ENCODE assay signal across 20 cellular contexts in genomic region chr22:19152942-19153883, GRCh38. TPM values are rescaled to one million over a fixed set of nuclear protein-coding genes. Genes with fewer than 3 reads are reported as not detected.
DNase-seq lines count a peak whose midpoint lies in the region; ATAC-seq, FAIRE-seq and TF ChIP-seq lines count a peak whose summit lies in the region.
"Had no signal": no experiment of that assay in that cellular context is flagged by ENCODE, and none has a peak within 500 bp of the region (broad histone marks: within the 10 kb centered on the region; RNA-seq: fewer than 3 reads in every experiment).

No MANE protein-coding gene starts in this region.

- intact Hi-C loops in Right ventricle myocardium inferior (cut with DNase I) (no loop called here), Right ventricle myocardium superior (cut with DNase I) (no loop called here), K562 (cut with micrococcal nuclease) (no loop called here)

- H3K9me3 ChIP-seq in K562 (replicated peaks; ENCODE audit: control insufficient read depth, insufficient read depth, low read depth, low read length) (no peaks in the 10 kb centered on the region), osteoblast (ENCODE audit: low read depth, low read length) (no peaks in the 10 kb centered on the region)
- H3K9me3 ChIP-seq: Caco-2 had no signal

- DNase-seq in Right ventricle myocardium inferior (ENCODE audit: missing footprints), result peak; percentile 51
- DNase-seq in Right ventricle myocardium superior, result no peak
- DNase-seq in OCI-M1 (lab: John Stamatoyannopoulos, UW), result peak; percentile 87
- no peak for DNase-seq in K562 (ENCODE audit: extremely low read depth in 1 of 4, low spot score in 3 of 4)
- peak; percentile 73 for DNase-seq in osteoblast (ENCODE audit: insufficient read length, low spot score, missing footprints)
- DNase-seq: ACHN; Caco-2; CD4-positive, alpha-beta T cell; GF-D8; GOT3; H9 had no signal

- no peak for TF ChIP-seq EP300 in K562 (IDR thresholded peaks at IDR 0.05; ENCODE audit: low read length)

- POLR2A ChIA-PET in K562 (lab: Yijun Ruan, JAX), result interaction anchor here (0.7 to 6.8 kb wide), 11 partner anchors 8 to 241 kb away, joined by 3 to 64 read pairs (median 4); partner anchors contain the start of gene ESS2

- peaks cover 0 to 22% of the 10 kb centered on the region in 2 experiments; a peak in 2 of 5 replicates for H3K4me1 ChIP-seq in K562 (replicated peaks in 1 of 2; ENCODE audit: control insufficient read depth in 2 of 2, insufficient read depth in 2 of 2, low read length in 2 of 2)
- H3K4me1 ChIP-seq in osteoblast (ENCODE audit: insufficient read depth, low read length), result no peaks in the 10 kb centered on the region
- H3K4me1 ChIP-seq: Caco-2 had no signal

- no peak overlapping the region for H3K9ac ChIP-seq in K562 (ENCODE audit: insufficient read depth in 1 of 2, low read depth in 2 of 2, low read length in 2 of 2)

- H3K27ac ChIP-seq in K562 (ENCODE audit: extremely low read depth, low read depth, low read length), result no peak overlapping the region
- no peak overlapping the region for H3K27ac ChIP-seq in osteoblast (ENCODE audit: low read depth, low read length)
- H3K27ac ChIP-seq: C4-2B, HL-60 had no signal

- H3K27me3 ChIP-seq in K562 (ENCODE audit: control insufficient read depth in 2 of 2, insufficient read depth in 2 of 2, low read length in 2 of 2), result peaks cover 44 to 69% of the 10 kb centered on the region in 2 experiments
- peaks cover 39% of the 10 kb centered on the region for H3K27me3 ChIP-seq in osteoblast (ENCODE audit: insufficient read depth, low read length)

- TF ChIP-seq CTCF in K562 (IDR thresholded peaks at IDR 0.05 in 2 of 3, conservative IDR thresholded peaks at IDR 0.05 in 1 of 3; ENCODE audit: insufficient read depth in 2 of 3, low read depth in 1 of 3, low read length in 3 of 3) (no peak), osteoblast (IDR thresholded peaks at IDR 0.05; ENCODE audit: extremely low read depth, low read depth, low read length) (no peak)

- no peaks in the 10 kb centered on the region for H3K9me1 ChIP-seq in K562 (ENCODE audit: control insufficient read depth, insufficient read depth, low read length)

- H3K4me3 ChIP-seq in K562 (no peak overlapping the region), osteoblast (ENCODE audit: insufficient read depth, low read length) (no peak overlapping the region)

- CTCF ChIA-PET in K562 (lab: Yijun Ruan, JAX; ENCODE audit: low intra/inter-chr PET ratio), result no interaction called here

- H3K4me2 ChIP-seq in K562 (ENCODE audit: insufficient read depth, low read length) (no peak overlapping the region), osteoblast (ENCODE audit: insufficient read depth, low read length) (no peak overlapping the region)

- ATAC-seq in Right ventricle myocardium inferior (no peak), Right ventricle myocardium superior (ENCODE audit: poor library complexity) (no peak), K562 (peak; percentile 24), HG03565 (IDR thresholded peaks at IDR 0.05; ENCODE audit: unreplicated experiment) (no peak), GM19395 (IDR thresholded peaks at IDR 0.05; ENCODE audit: unreplicated experiment) (no peak), HG03135 (IDR thresholded peaks at IDR 0.05; ENCODE audit: unreplicated experiment) (no peak)

- H4K20me1 ChIP-seq in K562 (replicated peaks; ENCODE audit: control insufficient read depth, insufficient read depth, low read length), result no peaks in the 10 kb centered on the region
- H4K20me1 ChIP-seq in osteoblast (ENCODE audit: insufficient read depth, low read length), result no peaks in the 10 kb centered on the region

- TF ChIP-seq RAD21 in K562 (CRISPR knock-in tag; conservative IDR thresholded peaks at IDR 0.05 in 1 of 2, IDR thresholded peaks at IDR 0.05 in 1 of 2), result no peak

- H3K79me2 ChIP-seq in K562 (ENCODE audit: control insufficient read depth, insufficient read depth, low read length) (no peaks in the 10 kb centered on the region), osteoblast (ENCODE audit: insufficient read depth, low read length) (no peaks in the 10 kb centered on the region)

- in situ Hi-C loops in K562 (cut with MboI), result no loop called here

- peak; percentile 52 for FAIRE-seq in K562 (lab: Jason Lieb, UNC)
- FAIRE-seq: A204.1, D721Med had no signal

- no TSS peak for BruUV-seq in K562 (replicated peaks; lab: Mats Ljungman, UMichigan)

- 2% methylated on average over 11 of the region's 11 CpGs for WGBS in K562 (ENCODE audit: insufficient coverage, low coverage, missing lambda C conversion rate)

- no peaks in the 10 kb centered on the region for H3K36me3 ChIP-seq in K562 (ENCODE audit: control insufficient read depth, insufficient read depth, low read length)
- H3K36me3 ChIP-seq in osteoblast (ENCODE audit: insufficient read depth, low read length), result no peaks in the 10 kb centered on the region

- no peak for TF ChIP-seq POLR2A in K562 (conservative IDR thresholded peaks at IDR 0.05)

- no peak overlapping the region for H2AFZ ChIP-seq in K562 (ENCODE audit: low read depth, low read length)
- no peak overlapping the region for H2AFZ ChIP-seq in osteoblast (ENCODE audit: low read length)

RNA-seq across cellular contexts. Expression of gene GSC2, which starts 3.1 kb away (rescaled TPM):
- total RNA-seq in Right ventricle myocardium inferior (not detected), Right ventricle myocardium superior (not detected), K562 (2014; rRNA removed) (not detected in 2 replicates), K562 (2014; rRNA removed; fragmentation: Illumina TruSeq; extraction: Trizol) (not detected in 2 replicates), K562 (2015; rRNA removed; fragmentation: Illumina TruSeq; extraction: Trizol) (not detected in 2 replicates), K562 (2021) (not detected in 2 replicates), osteoblast (not detected in 2 replicates)
- total RNA-seq in K562 (2011; cell fraction: chromatin; rRNA removed; ENCODE audit: low replicate concordance), result not detected in 2 replicates
- not detected in 2 replicates for total RNA-seq in K562 (2011; cell fraction: nucleolus; rRNA removed)
- not detected in 2 replicates for total RNA-seq in K562 (2011; cell fraction: nucleoplasm; rRNA removed)
- polyA plus RNA-seq in K562 (2011; rRNA removed) (not detected in 2 replicates), K562 (2014; fragmentation: Illumina TruSeq; extraction: Trizol) (not detected in 2 replicates), K562 (2014; fragmentation: Nextera tagmentation; extraction: Ambion mirVana) (not detected), K562 (2014; rRNA removed) (not detected in 2 replicates)
- not detected in 2 replicates for polyA plus RNA-seq in K562 (2011; cell fraction: cytosol; rRNA removed)
- not detected in 2 replicates for polyA plus RNA-seq in K562 (2011; cell fraction: nucleus; rRNA removed)
- polyA plus RNA-seq in K562 (2012), result not detected in 2 replicates
- not detected in 2 replicates for polyA minus RNA-seq in K562 (2011; rRNA and poly(A)+ RNA removed)
- not detected in 2 replicates for polyA minus RNA-seq in K562 (2011; cell fraction: cytosol; rRNA and poly(A)+ RNA removed)
- not detected in 2 replicates for polyA minus RNA-seq in K562 (2011; cell fraction: nucleus; rRNA and poly(A)+ RNA removed)
- total RNA-seq: Caco-2; CD4-positive, alpha-beta T cell; HT1080 had no signal
- polyA plus RNA-seq: BJ had no signal

RNA-seq across cellular contexts. Expression of gene ESS2, which starts 8.8 kb away (rescaled TPM):
- total RNA-seq in Right ventricle myocardium inferior (8.8 TPM), Right ventricle myocardium superior (6.7 TPM), K562 (2014; rRNA removed) (42.5 and 47.4 TPM in 2 replicates), K562 (2014; rRNA removed; fragmentation: Illumina TruSeq; extraction: Trizol) (9.4 and 10.7 TPM in 2 replicates), K562 (2015; rRNA removed; fragmentation: Illumina TruSeq; extraction: Trizol) (28.3 and 30.9 TPM in 2 replicates), K562 (2021) (51.3 and 52.8 TPM in 2 replicates), osteoblast (19.4 and 22.1 TPM in 2 replicates)
- 22.9 and 43.9 TPM in 2 replicates for total RNA-seq in K562 (2011; cell fraction: chromatin; rRNA removed; ENCODE audit: low replicate concordance)
- total RNA-seq in K562 (2011; cell fraction: nucleolus; rRNA removed), result 30.7 and 33.7 TPM in 2 replicates
- 20.2 and 27.2 TPM in 2 replicates for total RNA-seq in K562 (2011; cell fraction: nucleoplasm; rRNA removed)
- polyA plus RNA-seq in K562 (2011; rRNA removed) (26.8 and 44.0 TPM in 2 replicates), K562 (2014; fragmentation: Illumina TruSeq; extraction: Trizol) (23.6 and 41.0 TPM in 2 replicates), K562 (2014; fragmentation: Nextera tagmentation; extraction: Ambion mirVana) (1 to 10 TPM in 1 of 2 experiments, under 1 TPM in 1; 0.70 to 1.9 TPM), K562 (2014; rRNA removed) (47.1 and 58.1 TPM in 2 replicates)
- 44.3 and 59.3 TPM in 2 replicates for polyA plus RNA-seq in K562 (2011; cell fraction: cytosol; rRNA removed)
- 50.0 and 63.7 TPM in 2 replicates for polyA plus RNA-seq in K562 (2011; cell fraction: nucleus; rRNA removed)
- 34.4 and 35.2 TPM in 2 replicates for polyA plus RNA-seq in K562 (2012)
- polyA minus RNA-seq in K562 (2011; rRNA and poly(A)+ RNA removed), result 11.3 and 13.6 TPM in 2 replicates
- 16.3 and 30.8 TPM in 2 replicates for polyA minus RNA-seq in K562 (2011; cell fraction: cytosol; rRNA and poly(A)+ RNA removed)
- polyA minus RNA-seq in K562 (2011; cell fraction: nucleus; rRNA and poly(A)+ RNA removed), result 11.7 and 24.3 TPM in 2 replicates

RNA-seq across cellular contexts. Expression of gene TSSK2, which starts 22.1 kb away (rescaled TPM):
- not detected for total RNA-seq in Right ventricle myocardium inferior
- total RNA-seq in Right ventricle myocardium superior, result not detected
- total RNA-seq in K562 (2011; cell fraction: chromatin; rRNA removed; ENCODE audit: low replicate concordance), result 0.21 TPM in 1 of 2 replicates, not detected in the other
- not detected in 2 replicates for total RNA-seq in K562 (2011; cell fraction: nucleolus; rRNA removed)
- total RNA-seq in K562 (2011; cell fraction: nucleoplasm; rRNA removed), result 0.22 TPM in 1 of 2 replicates, not detected in the other
- total RNA-seq in K562 (2014; rRNA removed), result not detected in 2 replicates
- not detected in 2 replicates for total RNA-seq in K562 (2014; rRNA removed; fragmentation: Illumina TruSeq; extraction: Trizol)
- not detected in 2 replicates for total RNA-seq in K562 (2015; rRNA removed; fragmentation: Illumina TruSeq; extraction: Trizol)
- not detected in 2 replicates for total RNA-seq in K562 (2021)
- polyA plus RNA-seq in K562 (2011; rRNA removed), result not detected in 2 replicates
- 0.04 TPM in 1 of 2 replicates, not detected in the other for polyA plus RNA-seq in K562 (2011; cell fraction: cytosol; rRNA removed)
- polyA plus RNA-seq in K562 (2011; cell fraction: nucleus; rRNA removed), result 0.10 TPM in 1 of 2 replicates, not detected in the other
- polyA plus RNA-seq in K562 (2012), result not detected in 2 replicates
- polyA plus RNA-seq in K562 (2014; fragmentation: Illumina TruSeq; extraction: Trizol), result not detected in 2 replicates
- not detected for polyA plus RNA-seq in K562 (2014; fragmentation: Nextera tagmentation; extraction: Ambion mirVana)
- 0.04 TPM in 1 of 2 replicates, not detected in the other for polyA plus RNA-seq in K562 (2014; rRNA removed)
- not detected in 2 replicates for polyA minus RNA-seq in K562 (2011; rRNA and poly(A)+ RNA removed)
- not detected in 2 replicates for polyA minus RNA-seq in K562 (2011; cell fraction: cytosol; rRNA and poly(A)+ RNA removed)
- polyA minus RNA-seq in K562 (2011; cell fraction: nucleus; rRNA and poly(A)+ RNA removed), result not detected in 2 replicates
- not detected in 2 replicates for total RNA-seq in osteoblast
- total RNA-seq: Caco-2, H9, HT1080 had no signal
- polyA plus RNA-seq: BJ had no signal

RNA-seq across cellular contexts. Expression of gene SLC25A1, which starts 25.3 kb away (rescaled TPM):
- total RNA-seq in Right ventricle myocardium inferior (28.7 TPM), Right ventricle myocardium superior (26.6 TPM), K562 (2014; rRNA removed) (329 and 469 TPM in 2 replicates), K562 (2014; rRNA removed; fragmentation: Illumina TruSeq; extraction: Trizol) (54.3 and 89.6 TPM in 2 replicates), K562 (2015; rRNA removed; fragmentation: Illumina TruSeq; extraction: Trizol) (109 and 119 TPM in 2 replicates), K562 (2021) (399 and 408 TPM in 2 replicates), osteoblast (63.7 and 69.2 TPM in 2 replicates)
- total RNA-seq in K562 (2011; cell fraction: chromatin; rRNA removed; ENCODE audit: low replicate concordance), result 34.4 and 107 TPM in 2 replicates
- total RNA-seq in K562 (2011; cell fraction: nucleolus; rRNA removed), result 114 and 122 TPM in 2 replicates
- total RNA-seq in K562 (2011; cell fraction: nucleoplasm; rRNA removed), result 76.8 and 81.5 TPM in 2 replicates
- polyA plus RNA-seq in K562 (2011; rRNA removed) (110 and 216 TPM in 2 replicates), K562 (2014; fragmentation: Illumina TruSeq; extraction: Trizol) (183 and 239 TPM in 2 replicates), K562 (2014; fragmentation: Nextera tagmentation; extraction: Ambion mirVana) (10 to 100 TPM; 11.0 to 23.7 TPM), K562 (2014; rRNA removed) (248 and 262 TPM in 2 replicates)
- polyA plus RNA-seq in K562 (2011; cell fraction: cytosol; rRNA removed), result 329 and 368 TPM in 2 replicates
- 294 and 343 TPM in 2 replicates for polyA plus RNA-seq in K562 (2011; cell fraction: nucleus; rRNA removed)
- polyA plus RNA-seq in K562 (2012), result 272 and 330 TPM in 2 replicates
- polyA minus RNA-seq in K562 (2011; rRNA and poly(A)+ RNA removed), result 64.7 and 77.1 TPM in 2 replicates
- polyA minus RNA-seq in K562 (2011; cell fraction: cytosol; rRNA and poly(A)+ RNA removed), result 103 and 287 TPM in 2 replicates
- polyA minus RNA-seq in K562 (2011; cell fraction: nucleus; rRNA and poly(A)+ RNA removed), result 46.3 and 88.1 TPM in 2 replicates

RNA-seq across cellular contexts. Expression of gene DGCR2, which starts 31.0 kb away (rescaled TPM):
- 29.9 TPM for total RNA-seq in Right ventricle myocardium inferior
- 29.7 TPM for total RNA-seq in Right ventricle myocardium superior
- total RNA-seq in K562 (2011; cell fraction: chromatin; rRNA removed; ENCODE audit: low replicate concordance), result 104 and 237 TPM in 2 replicates
- total RNA-seq in K562 (2011; cell fraction: nucleolus; rRNA removed), result 233 and 250 TPM in 2 replicates
- total RNA-seq in K562 (2011; cell fraction: nucleoplasm; rRNA removed), result 163 and 192 TPM in 2 replicates
- 62.9 and 79.7 TPM in 2 replicates for total RNA-seq in K562 (2014; rRNA removed)
- 25.0 and 31.7 TPM in 2 replicates for total RNA-seq in K562 (2014; rRNA removed; fragmentation: Illumina TruSeq; extraction: Trizol)
- 52.2 and 56.7 TPM in 2 replicates for total RNA-seq in K562 (2015; rRNA removed; fragmentation: Illumina TruSeq; extraction: Trizol)
- total RNA-seq in K562 (2021), result 101 and 103 TPM in 2 replicates
- 45.6 and 65.3 TPM in 2 replicates for polyA plus RNA-seq in K562 (2011; rRNA removed)
- polyA plus RNA-seq in K562 (2011; cell fraction: cytosol; rRNA removed), result 87.9 and 92.8 TPM in 2 replicates
- polyA plus RNA-seq in K562 (2011; cell fraction: nucleus; rRNA removed), result 96.5 and 99.6 TPM in 2 replicates
- 68.2 and 87.4 TPM in 2 replicates for polyA plus RNA-seq in K562 (2012)
- 56.7 and 59.7 TPM in 2 replicates for polyA plus RNA-seq in K562 (2014; fragmentation: Illumina TruSeq; extraction: Trizol)
- polyA plus RNA-seq in K562 (2014; fragmentation: Nextera tagmentation; extraction: Ambion mirVana), result under 1 TPM; 0.69 to 0.70 TPM
- 54.1 and 56.4 TPM in 2 replicates for polyA plus RNA-seq in K562 (2014; rRNA removed)
- 59.4 and 60.5 TPM in 2 replicates for polyA minus RNA-seq in K562 (2011; rRNA and poly(A)+ RNA removed)
- 76.8 and 101 TPM in 2 replicates for polyA minus RNA-seq in K562 (2011; cell fraction: cytosol; rRNA and poly(A)+ RNA removed)
- polyA minus RNA-seq in K562 (2011; cell fraction: nucleus; rRNA and poly(A)+ RNA removed), result 59.6 and 106 TPM in 2 replicates
- total RNA-seq in osteoblast, result 40.7 and 43.4 TPM in 2 replicates

Comparison
In these comparisons a context has a peak if more than half of its experiments do, and no peak if none do; other contexts are left out.
1. DNase-seq: peak in Right ventricle myocardium inferior (single experiment), OCI-M1 (single experiment) and osteoblast (single experiment); none in Right ventricle myocardium superior (single experiment) and K562 (0 of 4).